ENCODE assay signal across 34 cellular contexts in the genomic region with DNA sequence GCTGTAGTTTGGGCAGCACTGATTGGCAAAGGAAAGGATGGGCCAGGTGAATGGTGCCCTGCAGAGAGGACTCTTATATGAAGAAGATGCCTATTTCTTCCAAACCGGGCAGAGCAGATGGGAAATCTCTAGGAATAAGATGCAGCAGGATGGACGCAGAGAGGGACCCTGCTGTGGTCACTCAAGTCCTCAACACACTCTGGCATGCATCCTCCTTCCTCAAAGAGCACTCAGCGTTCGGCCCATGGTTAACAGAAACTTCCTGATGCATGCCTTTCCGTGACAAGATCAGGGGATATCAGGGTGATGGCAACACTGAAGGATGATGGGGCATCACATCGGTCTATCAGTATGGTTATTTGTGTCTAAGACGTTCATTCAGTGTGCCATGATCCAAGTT.
"Had no signal": no experiment of that assay in that cellular context is flagged by ENCODE, and none has a peak within 500 bp of the region (broad histone marks: within the 10 kb centered on the region; RNA-seq: fewer than 3 reads in every experiment).

No MANE protein-coding gene starts in this region.

- H3K4me1 Mint-ChIP-seq: activated B cell treated with CpG ODN at 0.5 μM for 24 hours; activated T-helper 17 cell treated with anti-CD3 and anti-CD28 coated beads, Interleukin-2, amount 50 U/mL, for 72 hours; T-helper 17 cell had no signal

- H3K27ac Mint-ChIP-seq: activated B cell treated with CpG ODN at 0.5 μM for 24 hours; activated CD8-positive, alpha-beta T cell treated with anti-CD3 and anti-CD28 coated beads for 36 hours; activated naive CD8-positive, alpha-beta T cell; activated T-helper 17 cell treated with anti-CD3 and anti-CD28 coated beads, Interleukin-2, amount 50 U/mL, for 72 hours; dendritic cell treated with granulocyte-macrophage colony-stimulating factor and Interleukin-4, amounts not matched to agents 40 ng/mL and 50 ng/mL, for 4 days; T-helper 17 cell; T-helper 2 cell treated with Interferon-gamma antibody and Interleukin-4, amounts not matched to agents 5 μg/mL and 100 μg/mL, for 36 hours had no signal

- H3K36me3 Mint-ChIP-seq: activated naive CD8-positive, alpha-beta T cell had no signal

- DNase-seq: activated B cell treated with CpG ODN at 0.5 μM for 24 hours; activated CD4-positive, alpha-beta T cell treated with anti-CD3 and anti-CD28 coated beads for 48 hours; activated CD4-positive, alpha-beta T cell treated with anti-CD3 and anti-CD28 coated beads, Interleukin-2, amount 50 U/mL, for 1 hour; activated CD4-positive, alpha-beta T cell treated with anti-CD3 and anti-CD28 coated beads, Interleukin-2, amount 50 U/mL, for 48 hours; activated CD8-positive, alpha-beta memory T cell treated with anti-CD3 and anti-CD28 coated beads for 24 hours; activated CD8-positive, alpha-beta T cell treated with anti-CD3 and anti-CD28 coated beads for 36 hours; activated effector memory CD4-positive, alpha-beta T cell treated with Interleukin-2 at 50 U/mL for 16 hours; activated gamma-delta T cell treated with Interleukin-2 at 50 U/mL for 16 hours; activated naive CD4-positive, alpha-beta T cell treated with anti-CD3 and anti-CD28 coated beads, Interleukin-2, amount 50 U/mL, for 16 hours; activated naive CD4-positive, alpha-beta T cell treated with Interleukin-2 at 50 U/mL for 16 hours; activated T-cell treated with anti-CD3 and anti-CD28 coated beads, Interleukin-2, amount 50 U/mL, for 4 hours; amniotic stem cell; anterior cingulate cortex; brain microvascular endothelial cell; caudate nucleus; cerebellar nuclear complex; colonic mucosa; dorsolateral prefrontal cortex; effector CD4-positive, alpha-beta T cell; foreskin fibroblast; gastrocnemius medialis; glutamatergic neuron; heart left ventricle; T-helper 1 cell; T-helper 17 cell; T1000; WERI-Rb-1 had no signal

- H3K36me3 ChIP-seq: brain microvascular endothelial cell, colonic mucosa, gastrocnemius medialis, heart left ventricle, WERI-Rb-1 had no signal

- H3K27me3 ChIP-seq: brain microvascular endothelial cell, colonic mucosa, dorsolateral prefrontal cortex, gastrocnemius medialis, heart left ventricle had no signal

- FAIRE-seq: astrocyte had no signal

- H3K9me3 Mint-ChIP-seq: activated B cell treated with CpG ODN at 0.5 μM for 24 hours; activated CD8-positive, alpha-beta T cell treated with anti-CD3 and anti-CD28 coated beads for 36 hours; activated T-cell treated with anti-CD3 and anti-CD28 coated beads, Interleukin-2, amount 50 U/mL, for 4 hours; activated T-helper 17 cell treated with anti-CD3 and anti-CD28 coated beads, Interleukin-2, amount 50 U/mL, for 72 hours; dendritic cell treated with granulocyte-macrophage colony-stimulating factor and Interleukin-4, amounts not matched to agents 40 ng/mL and 50 ng/mL, for 4 days; T-helper 2 cell treated with Interferon-gamma antibody and Interleukin-4, amounts not matched to agents 5 μg/mL and 100 μg/mL, for 36 hours had no signal

- H3K4me3 Mint-ChIP-seq: activated B cell treated with CpG ODN at 0.5 μM for 24 hours; activated CD8-positive, alpha-beta T cell treated with anti-CD3 and anti-CD28 coated beads for 36 hours; activated naive CD8-positive, alpha-beta T cell; activated T-cell treated with anti-CD3 and anti-CD28 coated beads, Interleukin-2, amount 50 U/mL, for 4 hours; activated T-helper 17 cell treated with anti-CD3 and anti-CD28 coated beads, Interleukin-2, amount 50 U/mL, for 72 hours; dendritic cell treated with granulocyte-macrophage colony-stimulating factor and Interleukin-4, amounts not matched to agents 40 ng/mL and 50 ng/mL, for 4 days; T-helper 17 cell; T-helper 2 cell treated with Interferon-gamma antibody and Interleukin-4, amounts not matched to agents 5 μg/mL and 100 μg/mL, for 36 hours had no signal

- H3K4me3 ChIP-seq: colonic mucosa, dorsolateral prefrontal cortex, gastrocnemius medialis, heart left ventricle had no signal

- ATAC-seq: activated CD4-positive, CD25-positive, alpha-beta regulatory T cell treated with anti-CD3 and anti-CD28 coated beads, Interleukin-2, amount 50 U/mL, for 24 hours; activated CD8-positive, alpha-beta T cell treated with anti-CD3 and anti-CD28 coated beads for 36 hours; activated T-cell treated with anti-CD3 and anti-CD28 coated beads, Interleukin-2, amount 50 U/mL, for 4 hours; activated T-helper 17 cell treated with anti-CD3 and anti-CD28 coated beads, Interleukin-2, amount 50 U/mL, for 72 hours; esophagus mucosa; gastrocnemius medialis; heart left ventricle; T-helper 17 cell had no signal

- H3K27me3 Mint-ChIP-seq: activated naive CD8-positive, alpha-beta T cell had no signal
